In genomic region chr15:83993591-83993990, GRCh38 we compare ENCODE assay signal across 27 cellular contexts.
DNase-seq lines count a peak whose midpoint lies in the region; ATAC-seq and TF ChIP-seq lines count a peak whose summit lies in the region.
"Had no signal": no experiment of that assay in that cellular context is flagged by ENCODE, and none has a peak within 500 bp of the region (broad histone marks: within the 10 kb centered on the region; RNA-seq: fewer than 3 reads in every experiment).

No MANE protein-coding gene starts in this region.

- H3K4me2 ChIP-seq in H9 (ENCODE audit: insufficient read depth, insufficient read length, low read length) = no peak overlapping the region
- H3K4me2 ChIP-seq: KMS-11 had no signal

- no peak overlapping the region for H3K9ac ChIP-seq in H9 (ENCODE audit: extremely low read depth, insufficient read length, low read length)
- H3K9ac ChIP-seq: KMS-11 had no signal

- H2BK12ac ChIP-seq in H9 (ENCODE audit: insufficient read length, low read depth, low read length) = no peak overlapping the region

- H2AK5ac ChIP-seq in H9 (ENCODE audit: insufficient read length, low read length) = no peak overlapping the region

- no peak overlapping the region for H2BK120ac ChIP-seq in H9 (ENCODE audit: low read depth, low read length, poor library complexity, severe bottlenecking)

- no peak overlapping the region for H3K23ac ChIP-seq in H9 (ENCODE audit: insufficient read length, low read depth, low read length)

- H3K27me3 Mint-ChIP-seq in H9 (ENCODE audit: low read depth) = no peaks in the 10 kb centered on the region
- H3K27me3 Mint-ChIP-seq: activated naive CD4-positive, alpha-beta T cell treated with anti-CD3 and anti-CD28 coated beads, Interleukin-2, amount 10 ng/mL, durations not matched to agents 7 days and 5 days had no signal

- no peak overlapping the region for H3K18ac ChIP-seq in H9 (ENCODE audit: insufficient read length, low read depth, low read length)

- no peak overlapping the region for H4K8ac ChIP-seq in H9 (replicated peaks; ENCODE audit: insufficient read length, low read depth, low read length)

- no peak overlapping the region for H3K4ac ChIP-seq in H9 (ENCODE audit: low read depth, low read length)

- DNase-seq in GM12865 (ENCODE audit: low read depth) (peak; percentile 43), H9 (no peak), RWPE2 (ENCODE audit: low spot score) (no peak), fibroblast of pulmonary artery (ENCODE audit: low read depth) (peak; percentile 1), AG08395 (ENCODE audit: low spot score) (no peak), EL (no peak), NCI-H1092 treated with DMSO at 0.1 percent for 48 hours (lab: John Stamatoyannopoulos, UW) (no peak)
- DNase-seq: activated CD4-positive, alpha-beta T cell treated with anti-CD3 and anti-CD28 coated beads, Interleukin-2, amount 10 ng/mL, durations not matched to agents 24 days and 14 days; activated naive CD4-positive, alpha-beta T cell treated with anti-CD3 and anti-CD28 coated beads, Interleukin-2, amount 10 ng/mL, durations not matched to agents 7 days and 5 days; amniotic stem cell; CD8-positive, alpha-beta T cell; DMS153; head of caudate nucleus; HFFc6; NCI-H187 treated with DMSO at 0.1 percent for 48 hours; NCI-H526 treated with DMSO at 0.1 percent for 48 hours; RPMI8226; stimulated activated CD8-positive, alpha-beta memory T cell treated with anti-CD3 and anti-CD28 coated beads, Interleukin-4, amount 100 ng/mL, for 48 hours; stomach; T-helper 17 cell had no signal

- H4K5ac ChIP-seq in H9 (ENCODE audit: insufficient read length, low read depth, low read length) = no peak overlapping the region

- H3K27ac ChIP-seq in H9 (ENCODE audit: insufficient read length, low read depth, low read length) = no peak overlapping the region
- H3K27ac ChIP-seq in RWPE2 (ENCODE audit: poor library complexity, severe bottlenecking) = no peak overlapping the region
- H3K27ac ChIP-seq: KMS-11, neutrophil, SK-N-MC, stomach, tibial nerve had no signal

- H4K20me1 ChIP-seq in H9 (ENCODE audit: control insufficient read depth, insufficient read depth, insufficient read length) = no peaks in the 10 kb centered on the region

- H3K56ac ChIP-seq in H9 (ENCODE audit: insufficient read length, low read depth, low read length) = no peak overlapping the region

- H3K4me1 ChIP-seq in H9 (ENCODE audit: insufficient read depth, low read length) (no peaks in the 10 kb centered on the region), RWPE2 (ENCODE audit: insufficient read depth, poor library complexity, severe bottlenecking) (no peaks in the 10 kb centered on the region)
- H3K4me1 ChIP-seq: stomach had no signal

- no peak overlapping the region for H4K91ac ChIP-seq in H9 (ENCODE audit: insufficient read length, low read depth, low read length)

- ATAC-seq in RWPE2 (ENCODE audit: low read depth) (no peak), GM21723 (IDR thresholded peaks at IDR 0.05; ENCODE audit: unreplicated experiment) (no peak)
- ATAC-seq: CD8-positive, alpha-beta T cell; T-helper 17 cell had no signal

- no CpG with 5 or more reads among the region's 2 CpGs for WGBS in H9 (ENCODE audit: extremely low coverage, insufficient read length, low lambda C conversion rate)

- no peaks in the 10 kb centered on the region for H3K36me3 ChIP-seq in RWPE2 (ENCODE audit: low read depth)
- H3K36me3 ChIP-seq: neutrophil, tibial nerve had no signal

- H3K4me3 ChIP-seq in GM12865 (ENCODE audit: low read depth, low read length) (no peak overlapping the region), RWPE2 (ENCODE audit: severe bottlenecking) (no peak overlapping the region), fibroblast of pulmonary artery (replicated peaks; ENCODE audit: low read depth, low read length) (no peak overlapping the region)
- H3K4me3 ChIP-seq: SK-N-MC, stomach, tibial nerve had no signal

- no peak overlapping the region for H2BK5ac ChIP-seq in H9 (ENCODE audit: insufficient read length, low read length)

- H2BK15ac ChIP-seq in H9 (ENCODE audit: low read depth, low read length) = no peak overlapping the region

- no peaks in the 10 kb centered on the region for H3K23me2 ChIP-seq in H9 (ENCODE audit: insufficient read length, low read depth, low read length, poor library complexity, severe bottlenecking)

- no peak overlapping the region for H3K14ac ChIP-seq in H9 (ENCODE audit: insufficient read depth, low read length)

- H3K79me2 ChIP-seq in H9 (ENCODE audit: insufficient read depth, low read length) = no peaks in the 10 kb centered on the region

- no peaks in the 10 kb centered on the region for H3K9me3 Mint-ChIP-seq in H9
- H3K9me3 Mint-ChIP-seq: activated CD4-positive, alpha-beta T cell treated with anti-CD3 and anti-CD28 coated beads, Interleukin-2, amount 10 ng/mL, durations not matched to agents 24 days and 14 days; activated naive CD4-positive, alpha-beta T cell treated with anti-CD3 and anti-CD28 coated beads, Interleukin-2, amount 10 ng/mL, durations not matched to agents 7 days and 5 days; activated T-helper 1 cell treated with anti-CD3 and anti-CD28 coated beads, Interleukin-12 subunit alpha, Interleukin-12 subunit beta, Interleukin-2, Interleukin-4 antibody, amounts not matched to agents 30 ng/mL and 10 ng/mL and 1 ng/mL, durations not matched to agents 14 hours and 24 hours and 36 hours; CD8-positive, alpha-beta T cell; dendritic cell treated with granulocyte-macrophage colony-stimulating factor and Interleukin-4, amounts not matched to agents 40 ng/mL and 50 ng/mL, for 4 days had no signal

- H3K4me3 Mint-ChIP-seq in H9 = no peak overlapping the region
- H3K4me3 Mint-ChIP-seq: activated CD4-positive, alpha-beta T cell treated with anti-CD3 and anti-CD28 coated beads, Interleukin-2, amount 10 ng/mL, durations not matched to agents 24 days and 14 days; activated naive CD4-positive, alpha-beta T cell treated with anti-CD3 and anti-CD28 coated beads, Interleukin-2, amount 10 ng/mL, durations not matched to agents 7 days and 5 days; activated T-helper 1 cell treated with anti-CD3 and anti-CD28 coated beads, Interleukin-12 subunit alpha, Interleukin-12 subunit beta, Interleukin-2, Interleukin-4 antibody, amounts not matched to agents 30 ng/mL and 10 ng/mL and 1 ng/mL, durations not matched to agents 14 hours and 24 hours and 36 hours; CD8-positive, alpha-beta T cell; dendritic cell treated with granulocyte-macrophage colony-stimulating factor and Interleukin-4, amounts not matched to agents 40 ng/mL and 50 ng/mL, for 4 days; HFFc6; T-helper 17 cell had no signal

- no peak overlapping the region for H2BK20ac ChIP-seq in H9 (ENCODE audit: low read depth, low read length, poor library complexity, severe bottlenecking)

- H2AFZ ChIP-seq in H9 (ENCODE audit: low read length) = no peak overlapping the region

- H3K4me1 Mint-ChIP-seq in H9 = no peaks in the 10 kb centered on the region
- H3K4me1 Mint-ChIP-seq: activated CD4-positive, alpha-beta T cell treated with anti-CD3 and anti-CD28 coated beads, Interleukin-2, amount 10 ng/mL, durations not matched to agents 24 days and 14 days; activated naive CD4-positive, alpha-beta T cell treated with anti-CD3 and anti-CD28 coated beads, Interleukin-2, amount 10 ng/mL, durations not matched to agents 7 days and 5 days; T-helper 17 cell had no signal

- H3K27ac Mint-ChIP-seq in H9 = no peak overlapping the region
- H3K27ac Mint-ChIP-seq: activated CD4-positive, alpha-beta T cell treated with anti-CD3 and anti-CD28 coated beads, Interleukin-2, amount 10 ng/mL, durations not matched to agents 24 days and 14 days; activated naive CD4-positive, alpha-beta T cell treated with anti-CD3 and anti-CD28 coated beads, Interleukin-2, amount 10 ng/mL, durations not matched to agents 7 days and 5 days; activated T-helper 1 cell treated with anti-CD3 and anti-CD28 coated beads, Interleukin-12 subunit alpha, Interleukin-12 subunit beta, Interleukin-2, Interleukin-4 antibody, amounts not matched to agents 30 ng/mL and 10 ng/mL and 1 ng/mL, durations not matched to agents 14 hours and 24 hours and 36 hours; CD8-positive, alpha-beta T cell; dendritic cell treated with granulocyte-macrophage colony-stimulating factor and Interleukin-4, amounts not matched to agents 40 ng/mL and 50 ng/mL, for 4 days; HFFc6; T-helper 17 cell had no signal

- no peaks in the 10 kb centered on the region for H3K36me3 Mint-ChIP-seq in H9 (ENCODE audit: insufficient read depth in 1 of 3, low read depth in 3 of 3)
- H3K36me3 Mint-ChIP-seq: activated naive CD4-positive, alpha-beta T cell treated with anti-CD3 and anti-CD28 coated beads, Interleukin-2, amount 10 ng/mL, durations not matched to agents 7 days and 5 days; CD8-positive, alpha-beta T cell had no signal

- H3K79me1 ChIP-seq in H9 (ENCODE audit: insufficient read depth, low read depth, low read length, poor library complexity, severe bottlenecking) = no peaks in the 10 kb centered on the region

- TF ChIP-seq CTCF in GM12865 (IDR thresholded peaks at IDR 0.05; ENCODE audit: insufficient read depth, low read depth, low read length, missing control alignments) (peak; percentile 15), H9 (conservative IDR thresholded peaks at IDR 0.05) (peak; percentile 49), RWPE2 (IDR thresholded peaks at IDR 0.05; ENCODE audit: poor library complexity, severe bottlenecking) (peak; percentile 46), fibroblast of pulmonary artery (IDR thresholded peaks at IDR 0.05; ENCODE audit: low read length, missing control alignments) (peak; percentile 17)

- no peaks in the 10 kb centered on the region for H3K27me3 ChIP-seq in H9 (ENCODE audit: insufficient read depth, low read length)
- H3K27me3 ChIP-seq in RWPE2 (ENCODE audit: insufficient read depth, poor library complexity, severe bottlenecking) = no peaks in the 10 kb centered on the region
- H3K27me3 ChIP-seq: neutrophil, stomach, tibial nerve had no signal

- H3T11ph ChIP-seq in H9 (ENCODE audit: low read length) = no peak overlapping the region

- H3K9me3 ChIP-seq in H9 (ENCODE audit: control insufficient read depth, low read depth, low read length) (no peaks in the 10 kb centered on the region), RWPE2 (ENCODE audit: severe bottlenecking) (no peaks in the 10 kb centered on the region)
- H3K9me3 ChIP-seq: neutrophil, stomach, tibial nerve had no signal

Comparison
In these comparisons a context has a peak if more than half of its experiments do, and no peak if none do; other contexts are left out.
1. DNase-seq: peak in GM12865 (single experiment) and fibroblast of pulmonary artery (single experiment); none in H9 (single experiment), RWPE2 (single experiment), AG08395 (single experiment), EL (single experiment) and NCI-H1092 treated with DMSO at 0.1 percent for 48 hours (single experiment).
2. Peak in every context shown above with its lines, with median percentiles within 50 percentile points of each other: CTCF ChIP-seq.